In the genomic region with DNA sequence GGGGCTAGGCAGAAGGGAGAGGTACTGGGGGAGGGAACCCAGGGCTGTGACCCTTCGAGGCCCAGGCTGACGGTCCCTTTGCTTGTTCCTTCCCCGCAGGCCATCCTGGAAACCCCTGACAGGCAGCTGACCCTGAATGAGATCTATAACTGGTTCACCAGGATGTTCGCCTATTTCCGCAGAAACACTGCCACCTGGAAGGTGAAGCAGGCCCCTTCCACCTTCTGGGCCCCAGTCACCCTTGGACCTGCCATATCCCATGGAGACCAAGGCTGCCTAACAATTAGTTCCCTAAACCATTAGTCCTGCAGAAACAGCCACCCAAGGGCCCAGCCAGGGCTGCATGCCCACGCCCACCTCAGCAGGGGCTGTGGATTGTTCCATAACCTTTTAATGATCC, we compare ENCODE assay signal across 1 cellular context.
TF ChIP-seq lines count a peak whose summit lies in the region.

No MANE protein-coding gene starts in this region.

TF ChIP-seq in GM23338, 12 proteins besides CTCF, POLR2A, EP300 and RAD21 (continued from another document):
- TF ChIP-seq, protein P1, sequence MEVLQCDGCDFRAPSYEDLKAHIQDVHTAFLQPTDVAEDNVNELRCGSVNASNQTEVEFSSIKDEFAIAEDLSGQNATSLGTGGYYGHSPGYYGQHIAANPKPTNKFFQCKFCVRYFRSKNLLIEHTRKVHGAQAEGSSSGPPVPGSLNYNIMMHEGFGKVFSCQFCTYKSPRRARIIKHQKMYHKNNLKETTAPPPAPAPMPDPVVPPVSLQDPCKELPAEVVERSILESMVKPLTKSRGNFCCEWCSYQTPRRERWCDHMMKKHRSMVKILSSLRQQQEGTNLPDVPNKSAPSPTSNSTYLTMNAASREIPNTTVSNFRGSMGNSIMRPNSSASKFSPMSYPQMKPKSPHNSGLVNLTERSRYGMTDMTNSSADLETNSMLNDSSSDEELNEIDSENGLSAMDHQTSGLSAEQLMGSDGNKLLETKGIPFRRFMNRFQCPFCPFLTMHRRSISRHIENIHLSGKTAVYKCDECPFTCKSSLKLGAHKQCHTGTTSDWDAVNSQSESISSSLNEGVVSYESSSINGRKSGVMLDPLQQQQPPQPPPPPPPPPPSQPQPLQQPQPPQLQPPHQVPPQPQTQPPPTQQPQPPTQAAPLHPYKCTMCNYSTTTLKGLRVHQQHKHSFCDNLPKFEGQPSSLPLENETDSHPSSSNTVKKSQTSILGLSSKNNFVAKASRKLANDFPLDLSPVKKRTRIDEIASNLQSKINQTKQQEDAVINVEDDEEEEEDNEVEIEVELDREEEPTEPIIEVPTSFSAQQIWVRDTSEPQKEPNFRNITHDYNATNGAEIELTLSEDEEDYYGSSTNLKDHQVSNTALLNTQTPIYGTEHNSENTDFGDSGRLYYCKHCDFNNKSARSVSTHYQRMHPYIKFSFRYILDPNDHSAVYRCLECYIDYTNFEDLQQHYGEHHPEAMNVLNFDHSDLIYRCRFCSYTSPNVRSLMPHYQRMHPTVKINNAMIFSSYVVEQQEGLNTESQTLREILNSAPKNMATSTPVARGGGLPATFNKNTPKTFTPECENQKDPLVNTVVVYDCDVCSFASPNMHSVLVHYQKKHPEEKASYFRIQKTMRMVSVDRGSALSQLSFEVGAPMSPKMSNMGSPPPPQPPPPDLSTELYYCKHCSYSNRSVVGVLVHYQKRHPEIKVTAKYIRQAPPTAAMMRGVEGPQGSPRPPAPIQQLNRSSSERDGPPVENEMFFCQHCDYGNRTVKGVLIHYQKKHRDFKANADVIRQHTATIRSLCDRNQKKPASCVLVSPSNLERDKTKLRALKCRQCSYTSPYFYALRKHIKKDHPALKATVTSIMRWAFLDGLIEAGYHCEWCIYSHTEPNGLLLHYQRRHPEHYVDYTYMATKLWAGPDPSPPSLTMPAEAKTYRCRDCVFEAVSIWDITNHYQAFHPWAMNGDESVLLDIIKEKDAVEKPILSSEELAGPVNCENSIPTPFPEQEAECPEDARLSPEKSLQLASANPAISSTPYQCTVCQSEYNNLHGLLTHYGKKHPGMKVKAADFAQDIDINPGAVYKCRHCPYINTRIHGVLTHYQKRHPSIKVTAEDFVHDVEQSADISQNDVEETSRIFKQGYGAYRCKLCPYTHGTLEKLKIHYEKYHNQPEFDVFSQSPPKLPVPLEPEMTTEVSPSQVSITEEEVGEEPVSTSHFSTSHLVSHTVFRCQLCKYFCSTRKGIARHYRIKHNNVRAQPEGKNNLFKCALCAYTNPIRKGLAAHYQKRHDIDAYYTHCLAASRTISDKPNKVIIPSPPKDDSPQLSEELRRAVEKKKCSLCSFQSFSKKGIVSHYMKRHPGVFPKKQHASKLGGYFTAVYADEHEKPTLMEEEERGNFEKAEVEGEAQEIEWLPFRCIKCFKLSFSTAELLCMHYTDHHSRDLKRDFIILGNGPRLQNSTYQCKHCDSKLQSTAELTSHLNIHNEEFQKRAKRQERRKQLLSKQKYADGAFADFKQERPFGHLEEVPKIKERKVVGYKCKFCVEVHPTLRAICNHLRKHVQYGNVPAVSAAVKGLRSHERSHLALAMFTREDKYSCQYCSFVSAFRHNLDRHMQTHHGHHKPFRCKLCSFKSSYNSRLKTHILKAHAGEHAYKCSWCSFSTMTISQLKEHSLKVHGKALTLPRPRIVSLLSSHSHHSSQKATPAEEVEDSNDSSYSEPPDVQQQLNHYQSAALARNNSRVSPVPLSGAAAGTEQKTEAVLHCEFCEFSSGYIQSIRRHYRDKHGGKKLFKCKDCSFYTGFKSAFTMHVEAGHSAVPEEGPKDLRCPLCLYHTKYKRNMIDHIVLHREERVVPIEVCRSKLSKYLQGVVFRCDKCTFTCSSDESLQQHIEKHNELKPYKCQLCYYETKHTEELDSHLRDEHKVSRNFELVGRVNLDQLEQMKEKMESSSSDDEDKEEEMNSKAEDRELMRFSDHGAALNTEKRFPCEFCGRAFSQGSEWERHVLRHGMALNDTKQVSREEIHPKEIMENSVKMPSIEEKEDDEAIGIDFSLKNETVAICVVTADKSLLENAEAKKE (CRISPR knock-in tag; IDR thresholded peaks at IDR 0.05), result no peak
- TF ChIP-seq POLR2AphosphoS5 (IDR thresholded peaks at IDR 0.05; ENCODE audit: low read depth) (no peak), NANOG (IDR thresholded peaks at IDR 0.05; ENCODE audit: borderline replicate concordance) (no peak), CREB1 (CRISPR knock-in tag; IDR thresholded peaks at IDR 0.05; ENCODE audit: low read depth) (no peak)
- TF ChIP-seq, protein P2, sequence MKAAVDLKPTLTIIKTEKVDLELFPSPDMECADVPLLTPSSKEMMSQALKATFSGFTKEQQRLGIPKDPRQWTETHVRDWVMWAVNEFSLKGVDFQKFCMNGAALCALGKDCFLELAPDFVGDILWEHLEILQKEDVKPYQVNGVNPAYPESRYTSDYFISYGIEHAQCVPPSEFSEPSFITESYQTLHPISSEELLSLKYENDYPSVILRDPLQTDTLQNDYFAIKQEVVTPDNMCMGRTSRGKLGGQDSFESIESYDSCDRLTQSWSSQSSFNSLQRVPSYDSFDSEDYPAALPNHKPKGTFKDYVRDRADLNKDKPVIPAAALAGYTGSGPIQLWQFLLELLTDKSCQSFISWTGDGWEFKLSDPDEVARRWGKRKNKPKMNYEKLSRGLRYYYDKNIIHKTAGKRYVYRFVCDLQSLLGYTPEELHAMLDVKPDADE (IDR thresholded peaks at IDR 0.05), result no peak
- TF ChIP-seq, protein P3, sequence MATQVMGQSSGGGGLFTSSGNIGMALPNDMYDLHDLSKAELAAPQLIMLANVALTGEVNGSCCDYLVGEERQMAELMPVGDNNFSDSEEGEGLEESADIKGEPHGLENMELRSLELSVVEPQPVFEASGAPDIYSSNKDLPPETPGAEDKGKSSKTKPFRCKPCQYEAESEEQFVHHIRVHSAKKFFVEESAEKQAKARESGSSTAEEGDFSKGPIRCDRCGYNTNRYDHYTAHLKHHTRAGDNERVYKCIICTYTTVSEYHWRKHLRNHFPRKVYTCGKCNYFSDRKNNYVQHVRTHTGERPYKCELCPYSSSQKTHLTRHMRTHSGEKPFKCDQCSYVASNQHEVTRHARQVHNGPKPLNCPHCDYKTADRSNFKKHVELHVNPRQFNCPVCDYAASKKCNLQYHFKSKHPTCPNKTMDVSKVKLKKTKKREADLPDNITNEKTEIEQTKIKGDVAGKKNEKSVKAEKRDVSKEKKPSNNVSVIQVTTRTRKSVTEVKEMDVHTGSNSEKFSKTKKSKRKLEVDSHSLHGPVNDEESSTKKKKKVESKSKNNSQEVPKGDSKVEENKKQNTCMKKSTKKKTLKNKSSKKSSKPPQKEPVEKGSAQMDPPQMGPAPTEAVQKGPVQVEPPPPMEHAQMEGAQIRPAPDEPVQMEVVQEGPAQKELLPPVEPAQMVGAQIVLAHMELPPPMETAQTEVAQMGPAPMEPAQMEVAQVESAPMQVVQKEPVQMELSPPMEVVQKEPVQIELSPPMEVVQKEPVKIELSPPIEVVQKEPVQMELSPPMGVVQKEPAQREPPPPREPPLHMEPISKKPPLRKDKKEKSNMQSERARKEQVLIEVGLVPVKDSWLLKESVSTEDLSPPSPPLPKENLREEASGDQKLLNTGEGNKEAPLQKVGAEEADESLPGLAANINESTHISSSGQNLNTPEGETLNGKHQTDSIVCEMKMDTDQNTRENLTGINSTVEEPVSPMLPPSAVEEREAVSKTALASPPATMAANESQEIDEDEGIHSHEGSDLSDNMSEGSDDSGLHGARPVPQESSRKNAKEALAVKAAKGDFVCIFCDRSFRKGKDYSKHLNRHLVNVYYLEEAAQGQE (IDR thresholded peaks at IDR 0.05; ENCODE audit: unreplicated experiment), result no peak
